37 cellular contexts compared by ENCODE assay signal in the genomic region with DNA sequence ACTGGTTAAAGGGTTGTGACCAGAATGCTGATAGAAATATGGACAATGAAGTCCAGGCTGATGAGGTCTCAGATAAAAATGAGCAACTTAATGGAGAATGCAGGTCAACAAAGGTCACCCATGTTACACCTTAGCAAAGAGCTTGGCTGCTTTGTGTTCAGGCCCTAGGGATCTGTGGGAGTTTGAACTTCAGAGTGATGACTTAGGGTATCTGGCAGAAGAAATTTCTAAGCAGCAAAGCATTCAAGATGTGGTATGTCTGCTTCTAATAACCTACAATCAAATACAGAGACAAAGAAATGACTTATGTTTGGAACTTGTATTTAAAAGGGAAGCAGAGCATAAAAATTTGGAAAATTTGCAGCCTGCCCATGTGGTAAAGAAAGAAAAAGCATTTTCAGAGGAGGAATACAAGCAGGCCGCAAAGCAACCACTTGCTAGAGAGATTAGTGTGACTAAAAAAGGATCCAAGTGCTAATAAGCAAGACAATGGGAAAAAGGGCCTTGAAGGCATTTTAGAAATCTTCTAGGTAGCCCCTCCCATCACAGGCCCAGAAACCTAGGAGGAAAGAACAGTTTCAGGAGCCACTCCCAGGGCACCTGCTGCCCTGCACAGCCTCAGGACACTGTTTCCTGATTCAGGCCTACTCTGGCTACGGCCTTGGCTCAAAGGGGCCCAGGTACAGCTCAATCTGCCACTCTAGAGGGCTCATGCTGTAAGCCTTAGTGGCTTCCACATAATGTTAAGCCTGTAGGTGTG. TPM values are rescaled to one million over a fixed set of nuclear protein-coding genes. Genes with fewer than 3 reads are reported as not detected.
DNase-seq lines count a peak whose midpoint lies in the region; FAIRE-seq and TF ChIP-seq lines count a peak whose summit lies in the region.
"Had no signal": no experiment of that assay in that cellular context is flagged by ENCODE, and none has a peak within 500 bp of the region (broad histone marks: within the 10 kb centered on the region; RNA-seq: fewer than 3 reads in every experiment).

No MANE protein-coding gene starts in this region.

- TF ChIP-seq POLR2A in prostate gland (IDR thresholded peaks at IDR 0.05) = no peak

- H3K9me3 ChIP-seq in Caco-2 = no peaks in the 10 kb centered on the region
- no peaks in the 10 kb centered on the region for H3K9me3 ChIP-seq in prostate gland
- H3K9me3 ChIP-seq: body of pancreas, esophagus muscularis mucosa, gastrocnemius medialis, left ventricle myocardium inferior, psoas muscle, upper lobe of left lung had no signal

- H3K27me3 ChIP-seq in Caco-2 (replicated peaks; ENCODE audit: control insufficient read depth, insufficient read depth, low read length) (no peaks in the 10 kb centered on the region), prostate gland (replicated peaks; ENCODE audit: insufficient read depth) (no peaks in the 10 kb centered on the region)
- H3K27me3 ChIP-seq: body of pancreas, esophagus muscularis mucosa, gastrocnemius medialis, upper lobe of left lung had no signal

- 96% methylated on average over 2 of the region's 2 CpGs for WGBS in prostate gland

- H3K36me3 ChIP-seq in Caco-2 (ENCODE audit: control insufficient read depth, insufficient read depth, low read length) (no peaks in the 10 kb centered on the region), prostate gland (no peaks in the 10 kb centered on the region)
- H3K36me3 ChIP-seq: esophagus muscularis mucosa, gastrocnemius medialis, left ventricle myocardium inferior, upper lobe of left lung had no signal

- H3K36me3 Mint-ChIP-seq in Caco-2 (ENCODE audit: insufficient read depth, unreplicated experiment) (peaks cover 4% of the 10 kb centered on the region), nephron (ENCODE audit: low read depth) (no peaks in the 10 kb centered on the region)
- H3K36me3 Mint-ChIP-seq: activated CD4-positive, alpha-beta memory T cell treated with anti-CD3 and anti-CD28 coated beads for 36 hours; naive thymus-derived CD4-positive, alpha-beta T cell; stimulated activated memory B cell treated with anti-CD40 and anti-IgM and Interleukin-4, amounts not matched to agents 10 μg/mL and 1 μg/mL and 100 μg/mL, for 72 hours had no signal

- DNase-seq in Caco-2 (no peak), RWPE1 (ENCODE audit: low spot score) (no peak), iPS DF 19.7 (ENCODE audit: low read depth, low spot score) (peak; percentile 69), NCI-H146 (lab: John Stamatoyannopoulos, UW) (no peak), ureter (ENCODE audit: low spot score) (no peak), prostate gland (ENCODE audit: low spot score) (no peak), HTR-8/SVneo (ENCODE audit: insufficient read length, low spot score) (no peak)
- DNase-seq: activated CD4-positive, alpha-beta memory T cell treated with anti-CD3 and anti-CD28 coated beads for 36 hours; activated CD4-positive, CD25-positive, alpha-beta regulatory T cell treated with anti-CD3 and anti-CD28 coated beads, Interleukin-2, amount 50 U/mL, for 72 hours; activated naive CD4-positive, alpha-beta T cell treated with Interleukin-2 at 50 U/mL for 16 hours; body of pancreas; CD4-positive, alpha-beta T cell; dermis blood vessel endothelial cell; gastrocnemius medialis; hippocampal formation; left ventricle myocardium inferior; MM.1S; naive thymus-derived CD4-positive, alpha-beta T cell; NCI-H1417 treated with DMSO at 0.1 percent for 48 hours; NCI-H2081 treated with DMSO at 0.1 percent for 48 hours; NCI-H2227 treated with DMSO at 0.1 percent for 48 hours; NCI-H69; psoas muscle; SHP77; substantia nigra; T-helper 2 cell; upper lobe of left lung had no signal

- intact Hi-C loops in Caco-2 (cut with micrococcal nuclease; ENCODE audit: unreplicated experiment) = no loop called here
- intact Hi-C loops in prostate gland (cut with DNase I) = no loop called here

- H3K9me3 Mint-ChIP-seq in Caco-2 (ENCODE audit: unreplicated experiment) (no peaks in the 10 kb centered on the region), nephron (no peaks in the 10 kb centered on the region)
- H3K9me3 Mint-ChIP-seq: activated CD4-positive, alpha-beta memory T cell treated with anti-CD3 and anti-CD28 coated beads for 36 hours; central memory CD8-positive, alpha-beta T cell had no signal

- H3K27ac ChIP-seq in RWPE1 (peak overlapping the region; percentile 23; the same call in 1 of the 2 replicates), prostate gland (no peak overlapping the region)
- H3K27ac ChIP-seq: body of pancreas, esophagus muscularis mucosa, gastrocnemius medialis, left ventricle myocardium inferior, psoas muscle, upper lobe of left lung had no signal

- POLR2A ChIA-PET in Caco-2 (lab: Charles Lee) (no interaction called here), RWPE1 (lab: Yijun Ruan, JAX; ENCODE audit: low non-redundant PET) (no interaction called here)

- FAIRE-seq in HTR-8/SVneo (lab: Jason Lieb, UNC) = no peak
- FAIRE-seq: D721Med, HepG2, islet of Langerhans had no signal

- CTCF ChIA-PET in Caco-2 (lab: Charles Lee) = no interaction called here
- CTCF ChIA-PET in RWPE1 (lab: Yijun Ruan, JAX) = no interaction called here

- TF ChIP-seq CTCF in Caco-2 (IDR thresholded peaks at IDR 0.05; ENCODE audit: insufficient read depth in 1 of 2, low read depth in 1 of 2, low read length in 1 of 2, severe bottlenecking in 1 of 2, unreplicated experiment in 1 of 2) (no peak), RWPE1 (conservative IDR thresholded peaks at IDR 0.05; ENCODE audit: low read depth) (no peak), nephron (IDR thresholded peaks at IDR 0.05; ENCODE audit: unreplicated experiment in 3 of 3) (no peak), prostate gland (IDR thresholded peaks at IDR 0.05) (no peak)

- no peak overlapping the region for H3K4me3 ChIP-seq in Caco-2 (ENCODE audit: low read depth, low read length)
- no peak overlapping the region for H3K4me3 ChIP-seq in prostate gland
- H3K4me3 ChIP-seq: body of pancreas, esophagus muscularis mucosa, gastrocnemius medialis, left ventricle myocardium inferior, psoas muscle, upper lobe of left lung had no signal

- H3K4me1 Mint-ChIP-seq in Caco-2 (ENCODE audit: low read depth, unreplicated experiment) (peaks cover 35% of the 10 kb centered on the region), nephron (peaks cover 37% of the 10 kb centered on the region)
- H3K4me1 Mint-ChIP-seq: central memory CD8-positive, alpha-beta T cell; naive thymus-derived CD4-positive, alpha-beta T cell; stimulated activated memory B cell treated with anti-CD40 and anti-IgM and Interleukin-4, amounts not matched to agents 10 μg/mL and 1 μg/mL and 100 μg/mL, for 72 hours had no signal

- peaks cover 36% of the 10 kb centered on the region for H3K4me1 ChIP-seq in Caco-2
- no peaks in the 10 kb centered on the region for H3K4me1 ChIP-seq in prostate gland (replicated peaks)

- H3K27ac Mint-ChIP-seq in Caco-2 (ENCODE audit: unreplicated experiment) (peak overlapping the region; percentile 65), nephron (peak overlapping the region; percentile 65 to 83 (median 77))
- H3K27ac Mint-ChIP-seq: activated CD4-positive, alpha-beta memory T cell treated with anti-CD3 and anti-CD28 coated beads for 36 hours; CD4-positive, alpha-beta T cell; naive thymus-derived CD4-positive, alpha-beta T cell; stimulated activated memory B cell treated with anti-CD40 and anti-IgM and Interleukin-4, amounts not matched to agents 10 μg/mL and 1 μg/mL and 100 μg/mL, for 72 hours had no signal

- BruUV-seq in Caco-2 (replicated peaks; lab: Mats Ljungman, UMichigan) = no TSS peak

- H3K27me3 Mint-ChIP-seq in Caco-2 (ENCODE audit: insufficient read depth, unreplicated experiment) (no peaks in the 10 kb centered on the region), nephron (ENCODE audit: low read depth) (peaks cover 4% of the 10 kb centered on the region)

- H3K4me3 Mint-ChIP-seq in Caco-2 (ENCODE audit: unreplicated experiment) (no peak overlapping the region), nephron (no peak overlapping the region)
- H3K4me3 Mint-ChIP-seq: activated CD4-positive, alpha-beta memory T cell treated with anti-CD3 and anti-CD28 coated beads for 36 hours; CD4-positive, alpha-beta T cell; central memory CD8-positive, alpha-beta T cell; naive thymus-derived CD4-positive, alpha-beta T cell; stimulated activated memory B cell treated with anti-CD40 and anti-IgM and Interleukin-4, amounts not matched to agents 10 μg/mL and 1 μg/mL and 100 μg/mL, for 72 hours had no signal

RNA-seq across cellular contexts. Expression of gene TNKS1BP1, which starts 41.3 kb away (rescaled TPM):
- 107 and 120 TPM in 2 replicates for total RNA-seq in Caco-2 (2022)
- total RNA-seq in ureter = 338 TPM
- total RNA-seq in prostate gland = 100 to 1,000 TPM; 140 to 158 TPM

RNA-seq across cellular contexts. Expression of gene APLNR, which starts 46.4 kb away (rescaled TPM):
- total RNA-seq in Caco-2 (2022) (not detected in 2 replicates), ureter (4.7 TPM), prostate gland (1 to 10 TPM in 1 of 2 donors, not detected in 1; 1.7 TPM)
- total RNA-seq: activated CD4-positive, alpha-beta memory T cell treated with anti-CD3 and anti-CD28 coated beads for 36 hours; CD4-positive, alpha-beta T cell; HepG2; naive thymus-derived CD4-positive, alpha-beta T cell had no signal

RNA-seq across cellular contexts. Expression of gene SSRP1, which starts 52.3 kb away (rescaled TPM):
- total RNA-seq in Caco-2 (2022) (206 and 212 TPM in 2 replicates), ureter (103 TPM), prostate gland (10 to 100 TPM; 82.6 to 85.4 TPM)

RNA-seq across cellular contexts. Expression of gene P2RX3, which starts 54.7 kb away (rescaled TPM):
- total RNA-seq in Caco-2 (2022) (not detected in 2 replicates), ureter (0.99 TPM), prostate gland (under 1 TPM in 1 of 2 donors, not detected in 1; 0.40 TPM)
- total RNA-seq: A172; activated CD4-positive, alpha-beta memory T cell treated with anti-CD3 and anti-CD28 coated beads for 36 hours; body of pancreas; CD4-positive, alpha-beta T cell; dermis blood vessel endothelial cell; esophagus muscularis mucosa; gastrocnemius medialis; HepG2; mesenteric fat pad; naive thymus-derived CD4-positive, alpha-beta T cell; sciatic nerve; upper lobe of left lung had no signal
